ENCODE assay signal across 8 cellular contexts in genomic region chr12:84502907-84503787, GRCh38.
A peak's percentile ranks its signal among the peaks of the same experiment; 100 is the strongest.
DNase-seq lines count a peak whose midpoint lies in the region; ATAC-seq and TF ChIP-seq lines count a peak whose summit lies in the region.

No MANE protein-coding gene starts in this region.

- no peak overlapping the region for H3K9ac ChIP-seq in NT2/D1 (ENCODE audit: insufficient read length, low read depth)

- H3K36me3 ChIP-seq in NT2/D1 (ENCODE audit: insufficient read depth, insufficient read length, low read length) = no peaks in the 10 kb centered on the region
- H3K36me3 ChIP-seq in mucosa of descending colon (ENCODE audit: low read depth) = no peaks in the 10 kb centered on the region

- H3K4me3 ChIP-seq in NT2/D1 (ENCODE audit: insufficient read length, low read depth) (no peak overlapping the region), mucosa of descending colon (no peak overlapping the region)

- DNase-seq in NCI-H187 (lab: John Stamatoyannopoulos, UW) = peak; percentile 15 to 23
- DNase-seq in NCI-H187 treated with DMSO at 0.1 percent for 48 hours (lab: John Stamatoyannopoulos, UW) = no peak
- peak; percentile 57 for DNase-seq in NT2/D1 (ENCODE audit: low read depth, low spot score)
- DNase-seq in ecto neural progenitor cell (ENCODE audit: low spot score) = peak; percentile 68
- DNase-seq in mucosa of descending colon = peak in 1 of 3 donors; percentile 69
- DNase-seq in HuH-7 (ENCODE audit: low spot score) = no peak

- ATAC-seq in GM19452 (IDR thresholded peaks at IDR 0.05; ENCODE audit: unreplicated experiment) (peak; percentile 78), HG03460 (IDR thresholded peaks at IDR 0.05; ENCODE audit: unreplicated experiment) (peak; percentile 65), mucosa of descending colon (peak; percentile 75)

- 0 out of 2 replicates have a peak, but pooled peaks cover 6% of the 10 kb centered on the region for H3K9me3 ChIP-seq in NT2/D1 (ENCODE audit: insufficient read depth, low read length)
- no peaks in the 10 kb centered on the region for H3K9me3 ChIP-seq in mucosa of descending colon

- no peaks in the 10 kb centered on the region for H3K27me3 ChIP-seq in NT2/D1 (ENCODE audit: insufficient read depth, insufficient read length)

- intact Hi-C loops in mucosa of descending colon (cut with DNase I, micrococcal nuclease) = no loop called here

- TF ChIP-seq CTCF in mucosa of descending colon (IDR thresholded peaks at IDR 0.05) = no peak

- H3K4me1 ChIP-seq in NT2/D1 (ENCODE audit: insufficient read depth, insufficient read length) (no peaks in the 10 kb centered on the region), mucosa of descending colon (ENCODE audit: low read depth) (no peaks in the 10 kb centered on the region)

Comparison
In these comparisons a context has a peak if more than half of its experiments do, and no peak if none do; other contexts are left out.
1. DNase-seq: peak in NCI-H187 (2 of 2), NT2/D1 (single experiment) and ecto neural progenitor cell (single experiment); none in NCI-H187 treated with DMSO at 0.1 percent for 48 hours (single experiment) and HuH-7 (single experiment).
2. Peak in every context shown above with its lines, with median percentiles within 50 percentile points of each other: ATAC-seq.